Comparison of ENCODE assay signal across 8 cellular contexts in the genomic region with DNA sequence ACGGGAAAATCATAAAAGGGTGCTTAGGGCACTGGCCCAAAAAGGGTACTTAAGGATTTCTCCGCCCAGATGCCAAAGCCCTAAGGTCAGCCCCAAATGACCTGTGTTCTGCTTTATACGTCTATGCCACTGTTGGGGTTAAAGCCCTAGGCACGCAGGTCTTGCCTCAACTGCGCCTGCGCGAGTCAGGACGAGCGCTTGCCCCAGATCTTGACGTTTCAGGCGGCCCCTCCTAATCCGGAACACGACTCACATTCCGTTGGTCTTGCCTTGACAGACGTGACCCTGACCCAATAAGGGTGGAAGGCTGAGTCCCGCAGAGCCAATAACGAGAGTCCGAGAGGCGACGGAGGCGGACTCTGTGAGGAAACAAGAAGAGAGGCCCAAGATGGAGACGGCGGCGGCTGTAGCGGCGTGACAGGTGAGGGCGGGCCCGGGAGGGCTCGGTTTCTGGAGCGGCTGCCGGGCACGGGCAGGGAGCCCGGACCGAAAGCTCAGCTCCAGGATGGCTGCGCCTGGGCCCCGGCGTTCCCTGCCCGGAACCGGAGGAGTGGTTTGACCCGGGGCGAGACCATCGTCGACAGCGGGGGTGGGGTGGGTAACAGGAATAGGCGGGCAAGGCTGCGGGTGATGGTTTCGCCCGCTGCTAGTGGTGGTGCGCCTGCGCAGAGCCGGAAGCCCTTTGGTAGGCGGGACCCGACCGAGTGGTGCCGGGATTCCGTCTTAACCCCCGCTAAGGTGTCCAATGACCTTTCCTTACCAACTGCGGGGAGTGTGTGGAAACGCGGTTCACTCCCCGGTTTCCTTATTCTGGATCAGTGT. TPM values are rescaled to one million over a fixed set of nuclear protein-coding genes. Genes with fewer than 3 reads are reported as not detected.
DNase-seq lines count a peak whose midpoint lies in the region; ATAC-seq and TF ChIP-seq lines count a peak whose summit lies in the region.

ARAF (plus strand) TSS at position 375 of the 822 bp plus-strand sequence. CDS start 1,763 bp downstream, outside the sequence.

- no peaks in the 10 kb centered on the region for H3K9me3 ChIP-seq in naive thymus-derived CD4-positive, alpha-beta T cell (ENCODE audit: control insufficient read depth in 2 of 3, low read length in 3 of 3)

- POLR2A ChIA-PET in RWPE1 (lab: Yijun Ruan, JAX; ENCODE audit: low non-redundant PET) = interaction anchor here (0.6 kb wide), 1 partner anchor 101 kb away, joined by 3 read pairs; no protein-coding TSS in a partner anchor
- POLR2A ChIA-PET in naive thymus-derived CD4-positive, alpha-beta T cell (lab: Charles Lee) = interaction anchor here (0.6 to 1.5 kb wide), 4 partner anchors 21 to 328 kb away, joined by 3 to 4 read pairs (median 4); partner anchors contain the start of gene TIMP1

- peak within 1 kb of the TSS; percentile 98 for H3K27ac Mint-ChIP-seq in activated T-helper 17 cell treated with anti-CD3 and anti-CD28 coated beads, Interleukin-2, amount 50 U/mL, for 72 hours
- peak within 1 kb of the TSS; percentile 96 to 100 (median 97) for H3K27ac Mint-ChIP-seq in naive thymus-derived CD4-positive, alpha-beta T cell
- peak within 1 kb of the TSS; percentile 99 for H3K27ac Mint-ChIP-seq in stimulated activated naive B cell treated with anti-CD40 and anti-IgM and Interleukin-4, amounts not matched to agents 10 μg/mL and 1 μg/mL and 100 μg/mL, for 72 hours

- no peak for TF ChIP-seq CTCF in LNCaP clone FGC (IDR thresholded peaks at IDR 0.05; ENCODE audit: control insufficient read depth, extremely low read depth, insufficient read depth)
- TF ChIP-seq CTCF in RWPE1 (conservative IDR thresholded peaks at IDR 0.05; ENCODE audit: low read depth) = no peak

- H3K9me3 Mint-ChIP-seq in activated T-helper 17 cell treated with anti-CD3 and anti-CD28 coated beads, Interleukin-2, amount 50 U/mL, for 72 hours = no peaks in the 10 kb centered on the region
- H3K9me3 Mint-ChIP-seq in naive thymus-derived CD4-positive, alpha-beta T cell = peaks cover 0 to 5% (median 0%) of the 10 kb centered on the region in 11 donors
- no peaks in the 10 kb centered on the region for H3K9me3 Mint-ChIP-seq in stimulated activated naive B cell treated with anti-CD40 and anti-IgM and Interleukin-4, amounts not matched to agents 10 μg/mL and 1 μg/mL and 100 μg/mL, for 72 hours

- DNase-seq in Daoy (ENCODE audit: low read depth) = peak; percentile 97
- DNase-seq in GOT3 (lab: John Stamatoyannopoulos, UW) = peak; percentile 82
- DNase-seq in LNCaP clone FGC (ENCODE audit: low read depth) = peak; percentile 98
- DNase-seq in RWPE1 (ENCODE audit: low spot score) = peak; percentile 96
- peak; percentile 99 for DNase-seq in fibroblast of gingiva (ENCODE audit: low read depth)
- DNase-seq in naive thymus-derived CD4-positive, alpha-beta T cell = peak; percentile 78 to 98 (median 96)
- peak; percentile 96 for DNase-seq in stimulated activated naive B cell treated with anti-CD40 and anti-IgM and Interleukin-4, amounts not matched to agents 10 μg/mL and 1 μg/mL and 100 μg/mL, for 72 hours

- no peaks in the 10 kb centered on the region for H3K27me3 ChIP-seq in naive thymus-derived CD4-positive, alpha-beta T cell (ENCODE audit: control insufficient read depth in 2 of 2, insufficient read depth in 2 of 2, low read length in 2 of 2)

- intact Hi-C loops in naive thymus-derived CD4-positive, alpha-beta T cell (cut with micrococcal nuclease) = loop anchor here (1.0 to 5.0 kb wide), 17 partner anchors 20 to 1336 kb away; partner anchors contain the start of genes ELK1 (in 2 of the 2), USP11 (in 2 of the 2), ZNF81 (in 2 of the 2) and CFP (in 1 of the 2)

- H3K36me3 Mint-ChIP-seq in activated T-helper 17 cell treated with anti-CD3 and anti-CD28 coated beads, Interleukin-2, amount 50 U/mL, for 72 hours (ENCODE audit: low read depth) = peaks cover 48% of the 10 kb centered on the region
- H3K36me3 Mint-ChIP-seq in naive thymus-derived CD4-positive, alpha-beta T cell = peaks cover 0 to 11% (median 10%) of the 10 kb centered on the region in 5 donors
- peaks cover 6 to 18% of the 10 kb centered on the region in 2 donors for H3K36me3 Mint-ChIP-seq in stimulated activated naive B cell treated with anti-CD40 and anti-IgM and Interleukin-4, amounts not matched to agents 10 μg/mL and 1 μg/mL and 100 μg/mL, for 72 hours

- H3K36me3 ChIP-seq in naive thymus-derived CD4-positive, alpha-beta T cell (ENCODE audit: control insufficient read depth in 2 of 3, insufficient read depth in 3 of 3, low read length in 3 of 3) = peaks cover 8 to 28% (median 16%) of the 10 kb centered on the region in 3 experiments

- H3K27me3 Mint-ChIP-seq in activated T-helper 17 cell treated with anti-CD3 and anti-CD28 coated beads, Interleukin-2, amount 50 U/mL, for 72 hours = no peaks in the 10 kb centered on the region
- no peaks in the 10 kb centered on the region for H3K27me3 Mint-ChIP-seq in naive thymus-derived CD4-positive, alpha-beta T cell
- no peaks in the 10 kb centered on the region for H3K27me3 Mint-ChIP-seq in stimulated activated naive B cell treated with anti-CD40 and anti-IgM and Interleukin-4, amounts not matched to agents 10 μg/mL and 1 μg/mL and 100 μg/mL, for 72 hours

- H3K4me1 Mint-ChIP-seq in activated T-helper 17 cell treated with anti-CD3 and anti-CD28 coated beads, Interleukin-2, amount 50 U/mL, for 72 hours = peaks cover 20% of the 10 kb centered on the region
- H3K4me1 Mint-ChIP-seq in naive thymus-derived CD4-positive, alpha-beta T cell = peaks cover 12 to 58% (median 43%) of the 10 kb centered on the region in 7 donors
- peaks cover 24 to 38% of the 10 kb centered on the region in 2 donors for H3K4me1 Mint-ChIP-seq in stimulated activated naive B cell treated with anti-CD40 and anti-IgM and Interleukin-4, amounts not matched to agents 10 μg/mL and 1 μg/mL and 100 μg/mL, for 72 hours

- H3K4me3 ChIP-seq in LNCaP clone FGC (ENCODE audit: low read depth, low read length) = peak within 1 kb of the TSS; percentile 68
- H3K4me3 ChIP-seq in naive thymus-derived CD4-positive, alpha-beta T cell (ENCODE audit: low read length) = peak within 1 kb of the TSS; percentile 92

- peak; percentile 86 for ATAC-seq in activated T-helper 17 cell treated with anti-CD3 and anti-CD28 coated beads, Interleukin-2, amount 50 U/mL, for 72 hours (replicated peaks)
- peak; percentile 92 for ATAC-seq in naive thymus-derived CD4-positive, alpha-beta T cell
- ATAC-seq in stimulated activated naive B cell treated with anti-CD40 and anti-IgM and Interleukin-4, amounts not matched to agents 10 μg/mL and 1 μg/mL and 100 μg/mL, for 72 hours (replicated peaks) = peak; percentile 88 to 91

- H3K27ac ChIP-seq in RWPE1 = peak within 1 kb of the TSS; percentile 88
- peak within 1 kb of the TSS; percentile 92 for H3K27ac ChIP-seq in naive thymus-derived CD4-positive, alpha-beta T cell (ENCODE audit: low read depth, low read length)

- H3K4me1 ChIP-seq in naive thymus-derived CD4-positive, alpha-beta T cell (ENCODE audit: control insufficient read depth in 2 of 2, insufficient read depth in 2 of 2, low read length in 2 of 2) = peaks cover 10 to 18% of the 10 kb centered on the region in 2 donors

- H3K4me3 Mint-ChIP-seq in activated T-helper 17 cell treated with anti-CD3 and anti-CD28 coated beads, Interleukin-2, amount 50 U/mL, for 72 hours = peak within 1 kb of the TSS; percentile 96
- peak within 1 kb of the TSS; percentile 85 to 98 (median 92) for H3K4me3 Mint-ChIP-seq in naive thymus-derived CD4-positive, alpha-beta T cell
- H3K4me3 Mint-ChIP-seq in stimulated activated naive B cell treated with anti-CD40 and anti-IgM and Interleukin-4, amounts not matched to agents 10 μg/mL and 1 μg/mL and 100 μg/mL, for 72 hours = peak within 1 kb of the TSS; percentile 90 to 93

- CTCF ChIA-PET in RWPE1 (lab: Yijun Ruan, JAX) = no interaction called here
- CTCF ChIA-PET in naive thymus-derived CD4-positive, alpha-beta T cell (lab: Charles Lee) = no interaction called here

RNA-seq across cellular contexts. Expression of gene ARAF, which starts in this region (rescaled TPM):
- 18.4 and 20.3 TPM in 2 replicates for total RNA-seq in Daoy (2014; rRNA removed; shearing (Covaris generic))
- 10 to 100 TPM; 74.8 to 75.5 TPM for total RNA-seq in activated T-helper 17 cell treated with anti-CD3 and anti-CD28 coated beads, Interleukin-2, amount 50 U/mL, for 72 hours
- 100 to 1,000 TPM in 4 of 5 experiments, 10 to 100 TPM in 1; 87.3 to 130 (median 118) TPM for total RNA-seq in naive thymus-derived CD4-positive, alpha-beta T cell
- 100 to 1,000 TPM in 1 of 2 donors, 10 to 100 TPM in 1; 74.7 to 102 TPM for polyA plus RNA-seq in naive thymus-derived CD4-positive, alpha-beta T cell

Comparison
In these comparisons a context has a peak if more than half of its experiments do, and no peak if none do; other contexts are left out.
1. Peak in every context shown above with its lines: DNase-seq, ATAC-seq, H3K4me3 ChIP-seq and H3K27ac ChIP-seq.